16 cellular contexts compared by ENCODE assay signal in genomic region chr9:97660847-97661246, GRCh38.
"Had no signal": no experiment of that assay in that cellular context is flagged by ENCODE, and none has a peak within 500 bp of the region (broad histone marks: within the 10 kb centered on the region; RNA-seq: fewer than 3 reads in every experiment).

No MANE protein-coding gene starts in this region.

- ATAC-seq: activated naive CD8-positive, alpha-beta T cell treated with anti-CD3 and anti-CD28 coated beads, Interleukin-2, amount 50 U/mL, for 24 hours; foreskin keratinocyte; WTC11 had no signal

- H3K4me3 ChIP-seq: cardiac muscle cell, left ventricle myocardium inferior, sigmoid colon, spleen, stomach, testis, upper lobe of left lung had no signal

- H3K27ac ChIP-seq: cardiac muscle cell, foreskin keratinocyte, parathyroid adenoma, sigmoid colon, upper lobe of left lung had no signal

- H3K27me3 ChIP-seq: cardiac muscle cell, foreskin keratinocyte, sigmoid colon, spleen, stomach, testis, upper lobe of left lung had no signal

- H3K9me3 Mint-ChIP-seq: activated naive CD8-positive, alpha-beta T cell treated with anti-CD3 and anti-CD28 coated beads, Interleukin-2, amount 50 U/mL, for 24 hours; WTC11 had no signal

- H3K9me3 ChIP-seq: left ventricle myocardium inferior, sigmoid colon, spleen, stomach, testis, upper lobe of left lung had no signal

- DNase-seq: activated CD4-positive, alpha-beta T cell treated with anti-CD3 and anti-CD28 coated beads for 48 hours; activated gamma-delta T cell treated with Interleukin-2 at 50 U/mL for 16 hours; activated naive CD8-positive, alpha-beta T cell treated with anti-CD3 and anti-CD28 coated beads, Interleukin-2, amount 50 U/mL, for 24 hours; foreskin keratinocyte; glutamatergic neuron; hypothalamus; left ventricle myocardium inferior; sigmoid colon; spleen; stomach; T-helper 1 cell; testis; upper lobe of left lung had no signal

- H3K4me1 ChIP-seq: foreskin keratinocyte, left ventricle myocardium inferior, parathyroid adenoma, sigmoid colon, testis, upper lobe of left lung had no signal

- H3K9ac ChIP-seq: parathyroid adenoma had no signal

- H3K27ac Mint-ChIP-seq: activated naive CD8-positive, alpha-beta T cell treated with anti-CD3 and anti-CD28 coated beads, Interleukin-2, amount 50 U/mL, for 24 hours; WTC11 had no signal

- H2AFZ ChIP-seq: parathyroid adenoma had no signal

- H3K79me2 ChIP-seq: parathyroid adenoma had no signal

- H3K4me3 Mint-ChIP-seq: activated naive CD8-positive, alpha-beta T cell treated with anti-CD3 and anti-CD28 coated beads, Interleukin-2, amount 50 U/mL, for 24 hours; WTC11 had no signal

- H3K27me3 Mint-ChIP-seq: activated naive CD8-positive, alpha-beta T cell treated with anti-CD3 and anti-CD28 coated beads, Interleukin-2, amount 50 U/mL, for 24 hours had no signal

- H3K4me1 Mint-ChIP-seq: WTC11 had no signal
